8 cellular contexts compared by ENCODE assay signal in genomic region chr1:112718691-112719418, GRCh38. TPM values are rescaled to one million over a fixed set of nuclear protein-coding genes. Genes with fewer than 3 reads are reported as not detected.
A peak's percentile ranks its signal among the peaks of the same experiment; 100 is the strongest.
DNase-seq lines count a peak whose midpoint lies in the region; ATAC-seq and TF ChIP-seq lines count a peak whose summit lies in the region.

No MANE protein-coding gene starts in this region.

- peak overlapping the region; percentile 40 for H3K4me2 ChIP-seq in neuronal stem cell (ENCODE audit: insufficient read depth, low read length, poor library complexity, severe bottlenecking)

- H3K9me3 Mint-ChIP-seq in activated T-helper 1 cell treated with anti-CD3 and anti-CD28 coated beads, Interleukin-12 subunit alpha, Interleukin-12 subunit beta, Interleukin-2, Interleukin-4 antibody, amounts not matched to agents 30 ng/mL and 10 ng/mL and 1 ng/mL, durations not matched to agents 14 hours and 24 hours and 36 hours: no peaks in the 10 kb centered on the region

- H3K27ac ChIP-seq in Panc1 (ENCODE audit: low read length) (no peak overlapping the region), neuronal stem cell (replicated peaks; ENCODE audit: low read length) (no peak overlapping the region)

- H3K14ac ChIP-seq in neuronal stem cell (ENCODE audit: low read length): no peak overlapping the region

- peak overlapping the region; percentile 68 for H3K4me3 Mint-ChIP-seq in activated T-helper 1 cell treated with anti-CD3 and anti-CD28 coated beads, Interleukin-12 subunit alpha, Interleukin-12 subunit beta, Interleukin-2, Interleukin-4 antibody, amounts not matched to agents 30 ng/mL and 10 ng/mL and 1 ng/mL, durations not matched to agents 14 hours and 24 hours and 36 hours

- no peaks in the 10 kb centered on the region for H3K9me3 ChIP-seq in Panc1 (ENCODE audit: control insufficient read depth, insufficient read depth, low read depth, low read length)
- H3K9me3 ChIP-seq in neuronal stem cell (replicated peaks in 1 of 2; ENCODE audit: control insufficient read depth in 2 of 2, insufficient read depth in 1 of 2, low read depth in 1 of 2, low read length in 2 of 2): peaks cover 0 to 2% of the 10 kb centered on the region in 2 donors

- H2BK120ac ChIP-seq in neuronal stem cell (ENCODE audit: low read depth, low read length): no peak overlapping the region

- peak; percentile 64 for DNase-seq in COR-L47 (lab: John Stamatoyannopoulos, UW)
- peak in 65 of 76 experiments; percentile 11 to 81 (median 56) for DNase-seq in HUDEP-2 (lab: John Stamatoyannopoulos, UW; ENCODE audit: unreplicated experiment in 76 of 76)
- DNase-seq in Panc1 (ENCODE audit: low read depth, low spot score): no peak
- DNase-seq in activated T-helper 1 cell treated with anti-CD3 and anti-CD28 coated beads, Interleukin-12 subunit alpha, Interleukin-12 subunit beta, Interleukin-2, Interleukin-4 antibody, amounts not matched to agents 30 ng/mL and 10 ng/mL and 1 ng/mL, durations not matched to agents 14 hours and 24 hours and 36 hours (ENCODE audit: low spot score): peak; percentile 70
- peak; percentile 53 for DNase-seq in fibroblast of peridontal ligament (ENCODE audit: extremely low read depth)
- peak; percentile 64 for DNase-seq in neuronal stem cell (ENCODE audit: low spot score)
- peak; percentile 39 for DNase-seq in stromal cell of bone marrow (ENCODE audit: low read depth)

- H3K36me3 ChIP-seq in Panc1 (ENCODE audit: control insufficient read depth, insufficient read depth, low read length) (no peaks in the 10 kb centered on the region), neuronal stem cell (replicated peaks in 1 of 2; ENCODE audit: control insufficient read depth in 2 of 2, insufficient read depth in 2 of 2, low read length in 2 of 2) (no peaks in the 10 kb centered on the region)

- in situ Hi-C loops in Panc1 (cut with HindIII; ENCODE audit: low pct_unique_long_range_greater_than_20kb, low sequenced_read_pairs): no loop called here

- intact Hi-C loops in Panc1 (cut with micrococcal nuclease; ENCODE audit: unreplicated experiment): loop anchor here (5.0 kb wide), 1 partner anchor 323 kb away; no protein-coding TSS in a partner anchor
- intact Hi-C loops in activated T-helper 1 cell treated with anti-CD3 and anti-CD28 coated beads, Interleukin-12 subunit alpha, Interleukin-12 subunit beta, Interleukin-2, Interleukin-4 antibody, amounts not matched to agents 30 ng/mL and 10 ng/mL and 1 ng/mL, durations not matched to agents 14 hours and 24 hours and 36 hours (cut with micrococcal nuclease): loop anchor here (1.0 to 5.0 kb wide), 4 partner anchors 162 to 1628 kb away; partner anchors contain the start of gene RSBN1

- TF ChIP-seq CTCF in Panc1 (IDR thresholded peaks at IDR 0.05): peak; percentile 90

- H4K91ac ChIP-seq in neuronal stem cell (ENCODE audit: low read depth, low read length, poor library complexity): no peak overlapping the region

- H3K4ac ChIP-seq in neuronal stem cell (ENCODE audit: low read length): no peak overlapping the region

- H3K27me3 ChIP-seq in Panc1 (ENCODE audit: control insufficient read depth, insufficient read depth, low read length) (no peaks in the 10 kb centered on the region), neuronal stem cell (ENCODE audit: control insufficient read depth in 3 of 3, insufficient read depth in 3 of 3, low read depth in 1 of 3, low read length in 3 of 3) (peaks cover 8 to 58% (median 25%) of the 10 kb centered on the region in 3 experiments)

- no peak overlapping the region for H4K8ac ChIP-seq in neuronal stem cell (ENCODE audit: low read depth, low read length)

- CTCF ChIA-PET in Panc1 (lab: Charles Lee): interaction anchor here (0.6 to 1.0 kb wide), 5 partner anchors 36 to 328 kb away, joined by 3 to 8 read pairs (median 4); no protein-coding TSS in a partner anchor

- H3K4me3 ChIP-seq in Panc1 (ENCODE audit: low read depth in 2 of 2, low read length in 2 of 2) (no peak overlapping the region; a peak in 1 of 4 replicates), neuronal stem cell (ENCODE audit: low read length in 2 of 2) (no peak overlapping the region)

- peak overlapping the region; percentile 15 for H2BK5ac ChIP-seq in neuronal stem cell (ENCODE audit: low read length)

- H3K79me1 ChIP-seq in neuronal stem cell (ENCODE audit: low read depth, low read length): no peaks in the 10 kb centered on the region

- H3K27me3 Mint-ChIP-seq in activated T-helper 1 cell treated with anti-CD3 and anti-CD28 coated beads, Interleukin-12 subunit alpha, Interleukin-12 subunit beta, Interleukin-2, Interleukin-4 antibody, amounts not matched to agents 30 ng/mL and 10 ng/mL and 1 ng/mL, durations not matched to agents 14 hours and 24 hours and 36 hours (ENCODE audit: insufficient read depth): peaks cover 23% of the 10 kb centered on the region

- H3K18ac ChIP-seq in neuronal stem cell (ENCODE audit: low read length): peak overlapping the region; percentile 73

- peak overlapping the region; percentile 20 for H3K23ac ChIP-seq in neuronal stem cell (ENCODE audit: low read depth, low read length, poor library complexity)

- H2BK15ac ChIP-seq in neuronal stem cell (ENCODE audit: low read length): peak overlapping the region; percentile 28

- no peak overlapping the region for H3K27ac Mint-ChIP-seq in activated T-helper 1 cell treated with anti-CD3 and anti-CD28 coated beads, Interleukin-12 subunit alpha, Interleukin-12 subunit beta, Interleukin-2, Interleukin-4 antibody, amounts not matched to agents 30 ng/mL and 10 ng/mL and 1 ng/mL, durations not matched to agents 14 hours and 24 hours and 36 hours

- no CpG with 5 or more reads among the region's 44 CpGs for WGBS in neuronal stem cell (ENCODE audit: extremely low coverage in 2 of 2, insufficient read length in 2 of 2, insufficient replicate concordance in 1 of 2), 2 donors

- POLR2A ChIA-PET in Panc1 (lab: Charles Lee): no interaction called here

- no peak overlapping the region for H3K9ac ChIP-seq in neuronal stem cell (ENCODE audit: low read depth, low read length, poor library complexity)

- ATAC-seq in Panc1: peak; percentile 68
- no peak for ATAC-seq in HG02610 (IDR thresholded peaks at IDR 0.05; ENCODE audit: unreplicated experiment)

- H3K4me1 Mint-ChIP-seq in activated T-helper 1 cell treated with anti-CD3 and anti-CD28 coated beads, Interleukin-12 subunit alpha, Interleukin-12 subunit beta, Interleukin-2, Interleukin-4 antibody, amounts not matched to agents 30 ng/mL and 10 ng/mL and 1 ng/mL, durations not matched to agents 14 hours and 24 hours and 36 hours (ENCODE audit: low read depth): peaks cover 48% of the 10 kb centered on the region

- peak overlapping the region; percentile 28 for H2BK12ac ChIP-seq in neuronal stem cell (ENCODE audit: low read length)

- H3K4me1 ChIP-seq in Panc1 (ENCODE audit: control insufficient read depth, insufficient read depth, low read length) (no peaks in the 10 kb centered on the region; the same call in 1 of the 2 replicates), neuronal stem cell (ENCODE audit: control insufficient read depth in 2 of 2, insufficient read depth in 1 of 2, low read depth in 1 of 2, low read length in 2 of 2) (peaks cover 18 to 23% of the 10 kb centered on the region in 2 donors)

- peak overlapping the region; percentile 80 for H2AK5ac ChIP-seq in neuronal stem cell (ENCODE audit: low read depth, low read length)

- peak overlapping the region; percentile 49 for H2AFZ ChIP-seq in neuronal stem cell (ENCODE audit: low read length)

- no TSS peak for BruUV-seq in Panc1 (replicated peaks; lab: Mats Ljungman, UMichigan)

- peaks cover under 1% of the 10 kb centered on the region for H3K36me3 Mint-ChIP-seq in activated T-helper 1 cell treated with anti-CD3 and anti-CD28 coated beads, Interleukin-12 subunit alpha, Interleukin-12 subunit beta, Interleukin-2, Interleukin-4 antibody, amounts not matched to agents 30 ng/mL and 10 ng/mL and 1 ng/mL, durations not matched to agents 14 hours and 24 hours and 36 hours (ENCODE audit: low read depth)

RNA-seq across cellular contexts. Expression of gene PPM1J, which starts 3.7 kb away (rescaled TPM):
- 0.51 TPM for total RNA-seq in Panc1 (2021; ENCODE audit: unreplicated experiment)
- polyA plus RNA-seq in Panc1 (2012; ENCODE audit: insufficient read length): 0.91 TPM
- 0.60 and 1.1 TPM in 2 replicates for total RNA-seq in activated T-helper 1 cell treated with anti-CD3 and anti-CD28 coated beads, Interleukin-12 subunit alpha, Interleukin-12 subunit beta, Interleukin-2, Interleukin-4 antibody, amounts not matched to agents 30 ng/mL and 10 ng/mL and 1 ng/mL, durations not matched to agents 14 hours and 24 hours and 36 hours
- 3.8 TPM for polyA plus RNA-seq in neuronal stem cell (2013, experiment 1 of 2)
- 3.8 TPM for polyA plus RNA-seq in neuronal stem cell (2013, experiment 2 of 2)

RNA-seq across cellular contexts. Expression of gene RHOC, which starts 11.9 kb away (rescaled TPM):
- total RNA-seq in Panc1 (2021; ENCODE audit: unreplicated experiment): 197 TPM
- polyA plus RNA-seq in Panc1 (2012; ENCODE audit: insufficient read length): 427 TPM
- 50.4 and 63.4 TPM in 2 replicates for total RNA-seq in activated T-helper 1 cell treated with anti-CD3 and anti-CD28 coated beads, Interleukin-12 subunit alpha, Interleukin-12 subunit beta, Interleukin-2, Interleukin-4 antibody, amounts not matched to agents 30 ng/mL and 10 ng/mL and 1 ng/mL, durations not matched to agents 14 hours and 24 hours and 36 hours
- 62.8 TPM for polyA plus RNA-seq in neuronal stem cell (2013, experiment 1 of 2)
- polyA plus RNA-seq in neuronal stem cell (2013, experiment 2 of 2): 63.2 TPM

RNA-seq across cellular contexts. Expression of gene MOV10, which starts 44.4 kb away (rescaled TPM):
- 106 TPM for total RNA-seq in Panc1 (2021; ENCODE audit: unreplicated experiment)
- polyA plus RNA-seq in Panc1 (2012; ENCODE audit: insufficient read length): 88.0 TPM
- total RNA-seq in activated T-helper 1 cell treated with anti-CD3 and anti-CD28 coated beads, Interleukin-12 subunit alpha, Interleukin-12 subunit beta, Interleukin-2, Interleukin-4 antibody, amounts not matched to agents 30 ng/mL and 10 ng/mL and 1 ng/mL, durations not matched to agents 14 hours and 24 hours and 36 hours: 64.6 and 66.2 TPM in 2 replicates
- polyA plus RNA-seq in neuronal stem cell (2013, experiment 1 of 2): 58.9 TPM
- 58.7 TPM for polyA plus RNA-seq in neuronal stem cell (2013, experiment 2 of 2)
